19 cellular contexts compared by ENCODE assay signal in genomic region chr3:195012571-195012970, GRCh38.
DNase-seq lines count a peak whose midpoint lies in the region; ATAC-seq and TF ChIP-seq lines count a peak whose summit lies in the region.
"Had no signal": no experiment of that assay in that cellular context is flagged by ENCODE, and none has a peak within 500 bp of the region (broad histone marks: within the 10 kb centered on the region; RNA-seq: fewer than 3 reads in every experiment).

No MANE protein-coding gene starts in this region.

- DNase-seq in activated naive CD4-positive, alpha-beta T cell treated with anti-CD3 and anti-CD28 coated beads, Interleukin-2, amount 10 ng/mL, durations not matched to agents 7 days and 5 days = peak; percentile 17
- DNase-seq in activated naive CD4-positive, alpha-beta T cell (lab: John Stamatoyannopoulos, UW) = no peak
- DNase-seq in endodermal cell (peak; percentile 15), trophoblast cell (no peak), AML-193 (lab: John Stamatoyannopoulos, UW) (no peak), foreskin keratinocyte (no peak), neural progenitor cell (ENCODE audit: low spot score) (no peak)
- DNase-seq: CD4-positive, CD25-positive, alpha-beta regulatory T cell; DMS153; DND-41; NCI-H1048; NCI-H1417; NCI-H1694; NCI-H2029 treated with DMSO at 0.1 percent for 48 hours; NCI-H446 treated with DMSO at 0.1 percent for 48 hours; NCI-H69; SIG-M5 had no signal

- CTCF ChIA-PET in activated naive CD4-positive, alpha-beta T cell treated with anti-CD3 and anti-CD28 coated beads, Interleukin-2, amount 10 ng/mL, durations not matched to agents 7 days and 5 days (lab: Charles Lee) = no interaction called here

- no peaks in the 10 kb centered on the region for H3K36me3 ChIP-seq in endodermal cell (ENCODE audit: control insufficient read depth, insufficient read depth, low read length)
- H3K36me3 ChIP-seq in trophoblast cell (ENCODE audit: control insufficient read depth in 1 of 2, insufficient read depth in 2 of 2, low read length in 2 of 2) = no peaks in the 10 kb centered on the region
- no peaks in the 10 kb centered on the region for H3K36me3 ChIP-seq in neural progenitor cell
- H3K36me3 ChIP-seq: BLaER1, Peyer's patch had no signal

- H3K27me3 ChIP-seq in endodermal cell (ENCODE audit: control insufficient read depth, insufficient read depth, low read length, poor library complexity, severe bottlenecking) (no peaks in the 10 kb centered on the region), trophoblast cell (ENCODE audit: insufficient read depth, low read length) (no peaks in the 10 kb centered on the region), foreskin keratinocyte (no peaks in the 10 kb centered on the region), neural progenitor cell (no peaks in the 10 kb centered on the region)
- H3K27me3 ChIP-seq: BLaER1, Peyer's patch had no signal

- H2BK12ac ChIP-seq in trophoblast cell (ENCODE audit: low read length) = no peak overlapping the region

- peaks cover 3% of the 10 kb centered on the region for H3K79me1 ChIP-seq in trophoblast cell (ENCODE audit: low read length)

- H3K14ac ChIP-seq in trophoblast cell (ENCODE audit: low read length) = no peak overlapping the region

- no peak for ATAC-seq in foreskin keratinocyte

- H3K9me3 ChIP-seq in endodermal cell (ENCODE audit: control insufficient read depth, low read length) (peaks cover 16% of the 10 kb centered on the region), trophoblast cell (ENCODE audit: insufficient read depth, low read depth, low read length) (peaks cover 7% of the 10 kb centered on the region), neural progenitor cell (ENCODE audit: low read depth) (no peaks in the 10 kb centered on the region)
- H3K9me3 ChIP-seq: Peyer's patch had no signal

- no peak overlapping the region for H4K8ac ChIP-seq in trophoblast cell (ENCODE audit: low read depth, low read length)

- H2BK5ac ChIP-seq in trophoblast cell (ENCODE audit: low read depth, low read length, poor library complexity) = no peak overlapping the region

- H3F3A ChIP-seq in neural progenitor cell (ENCODE audit: low read depth) = no peaks in the 10 kb centered on the region

- H3K9ac ChIP-seq in endodermal cell (ENCODE audit: extremely low read depth, low read length, poor library complexity, severe bottlenecking) = no peak overlapping the region
- H3K9ac ChIP-seq in trophoblast cell (ENCODE audit: low read length) = no peak overlapping the region
- H3K9ac ChIP-seq in neural progenitor cell = no peak overlapping the region
- H3K9ac ChIP-seq: BLaER1 had no signal

- H3K9me3 Mint-ChIP-seq in activated naive CD4-positive, alpha-beta T cell treated with anti-CD3 and anti-CD28 coated beads, Interleukin-2, amount 10 ng/mL, durations not matched to agents 7 days and 5 days = no peaks in the 10 kb centered on the region
- H3K9me3 Mint-ChIP-seq in endodermal cell (peaks cover 30% of the 10 kb centered on the region), neural progenitor cell (peaks cover 22% of the 10 kb centered on the region)
- H3K9me3 Mint-ChIP-seq: CD4-positive, CD25-positive, alpha-beta regulatory T cell had no signal

- H2AK5ac ChIP-seq in trophoblast cell (ENCODE audit: low read length) = no peak overlapping the region

- H3K4me2 ChIP-seq in trophoblast cell (ENCODE audit: low read length) (no peak overlapping the region), neural progenitor cell (no peak overlapping the region)
- H3K4me2 ChIP-seq: BLaER1 had no signal

- H3K4me1 ChIP-seq in endodermal cell (ENCODE audit: control insufficient read depth, insufficient read depth, low read length) (no peaks in the 10 kb centered on the region), trophoblast cell (ENCODE audit: control insufficient read depth in 1 of 2, insufficient read depth in 2 of 2, low read length in 2 of 2) (peaks cover 3 to 7% of the 10 kb centered on the region in 2 experiments), foreskin keratinocyte (no peaks in the 10 kb centered on the region), neural progenitor cell (no peaks in the 10 kb centered on the region)
- H3K4me1 ChIP-seq: Peyer's patch had no signal

- no peak overlapping the region for H3K23ac ChIP-seq in trophoblast cell (ENCODE audit: low read length)

- H3K18ac ChIP-seq in trophoblast cell (ENCODE audit: low read length) = no peak overlapping the region

- peaks cover 21% of the 10 kb centered on the region for H3K27me3 Mint-ChIP-seq in activated naive CD4-positive, alpha-beta T cell treated with anti-CD3 and anti-CD28 coated beads, Interleukin-2, amount 10 ng/mL, durations not matched to agents 7 days and 5 days
- peaks cover 4% of the 10 kb centered on the region for H3K27me3 Mint-ChIP-seq in endodermal cell (ENCODE audit: insufficient read depth)
- peaks cover 14% of the 10 kb centered on the region for H3K27me3 Mint-ChIP-seq in neural progenitor cell (ENCODE audit: insufficient read depth, low read depth)

- H4K12ac ChIP-seq in trophoblast cell (ENCODE audit: low read depth, low read length) = no peak overlapping the region

- H4K20me1 ChIP-seq in neural progenitor cell (ENCODE audit: low read depth) = no peaks in the 10 kb centered on the region
- H4K20me1 ChIP-seq: BLaER1 had no signal

- H2BK120ac ChIP-seq in trophoblast cell (ENCODE audit: insufficient read depth, low read length, poor library complexity) = no peak overlapping the region

- no peak overlapping the region for H4K91ac ChIP-seq in trophoblast cell (ENCODE audit: low read depth, low read length)

- no peaks in the 10 kb centered on the region for H3K36me3 Mint-ChIP-seq in activated naive CD4-positive, alpha-beta T cell treated with anti-CD3 and anti-CD28 coated beads, Interleukin-2, amount 10 ng/mL, durations not matched to agents 7 days and 5 days
- H3K36me3 Mint-ChIP-seq in endodermal cell (ENCODE audit: low read depth) (no peaks in the 10 kb centered on the region), neural progenitor cell (no peaks in the 10 kb centered on the region)
- H3K36me3 Mint-ChIP-seq: CD4-positive, CD25-positive, alpha-beta regulatory T cell had no signal

- no peak for TF ChIP-seq CTCF in endodermal cell (conservative IDR thresholded peaks at IDR 0.05)
- TF ChIP-seq CTCF in foreskin keratinocyte (conservative IDR thresholded peaks at IDR 0.05) = no peak
- no peak for TF ChIP-seq CTCF in neural progenitor cell (IDR thresholded peaks at IDR 0.05)

- H3K4ac ChIP-seq in trophoblast cell (ENCODE audit: low read depth, low read length) = no peak overlapping the region

- H3K27ac Mint-ChIP-seq in activated naive CD4-positive, alpha-beta T cell treated with anti-CD3 and anti-CD28 coated beads, Interleukin-2, amount 10 ng/mL, durations not matched to agents 7 days and 5 days = no peak overlapping the region
- H3K27ac Mint-ChIP-seq in endodermal cell = no peak overlapping the region
- H3K27ac Mint-ChIP-seq in neural progenitor cell = no peak overlapping the region
- H3K27ac Mint-ChIP-seq: CD4-positive, CD25-positive, alpha-beta regulatory T cell had no signal

- 90 to 93% methylated on average over 2 to 4 of the region's 4 CpGs for WGBS in endodermal cell (ENCODE audit: insufficient coverage in 1 of 2, insufficient read length in 1 of 2), 2 experiments
- WGBS in trophoblast cell (ENCODE audit: extremely low coverage, insufficient coverage, insufficient read length) = no CpG with 5 or more reads among the region's 4 CpGs

- no peak overlapping the region for H3K4me3 Mint-ChIP-seq in activated naive CD4-positive, alpha-beta T cell treated with anti-CD3 and anti-CD28 coated beads, Interleukin-2, amount 10 ng/mL, durations not matched to agents 7 days and 5 days
- H3K4me3 Mint-ChIP-seq in endodermal cell (no peak overlapping the region), neural progenitor cell (no peak overlapping the region)
- H3K4me3 Mint-ChIP-seq: CD4-positive, CD25-positive, alpha-beta regulatory T cell had no signal

- H3K4me3 ChIP-seq in endodermal cell (ENCODE audit: low read length) (no peak overlapping the region), trophoblast cell (ENCODE audit: low read depth, low read length) (peak overlapping the region; percentile 13), neural progenitor cell (no peak overlapping the region)
- H3K4me3 ChIP-seq: BLaER1, Peyer's patch had no signal

- H2AFZ ChIP-seq in trophoblast cell (ENCODE audit: insufficient read depth, low read length, poor library complexity) (no peak overlapping the region), neural progenitor cell (replicated peaks) (no peak overlapping the region)

- H3K4me1 Mint-ChIP-seq in activated naive CD4-positive, alpha-beta T cell treated with anti-CD3 and anti-CD28 coated beads, Interleukin-2, amount 10 ng/mL, durations not matched to agents 7 days and 5 days = peaks cover 6% of the 10 kb centered on the region
- H3K4me1 Mint-ChIP-seq in endodermal cell = peaks cover 4% of the 10 kb centered on the region
- peaks cover 10% of the 10 kb centered on the region for H3K4me1 Mint-ChIP-seq in neural progenitor cell

- H3K27ac ChIP-seq in endodermal cell (ENCODE audit: low read depth, low read length) = no peak overlapping the region
- H3K27ac ChIP-seq in trophoblast cell (ENCODE audit: low read depth, low read length) = no peak overlapping the region
- H3K27ac ChIP-seq in foreskin keratinocyte = no peak overlapping the region
- H3K27ac ChIP-seq in neural progenitor cell = no peak overlapping the region
- H3K27ac ChIP-seq: BLaER1, Peyer's patch had no signal

- no peaks in the 10 kb centered on the region for H3K79me2 ChIP-seq in trophoblast cell (ENCODE audit: control insufficient read depth, insufficient read depth, low read length, poor library complexity)
- H3K79me2 ChIP-seq in neural progenitor cell (ENCODE audit: low read depth) = no peaks in the 10 kb centered on the region

Comparison
In these comparisons a context has a peak if more than half of its experiments do, and no peak if none do; other contexts are left out.
1. DNase-seq: peak in activated naive CD4-positive, alpha-beta T cell treated with anti-CD3 and anti-CD28 coated beads, Interleukin-2, amount 10 ng/mL, durations not matched to agents 7 days and 5 days (single experiment) and endodermal cell (single experiment); none in activated naive CD4-positive, alpha-beta T cell (0 of 4), trophoblast cell (0 of 2), AML-193 (0 of 2), foreskin keratinocyte (0 of 2) and neural progenitor cell (single experiment).